In genomic region chr20:309306-309840, GRCh38 we compare ENCODE assay signal across 9 cellular contexts. TPM values are rescaled to one million over a fixed set of nuclear protein-coding genes. Genes with fewer than 3 reads are reported as not detected.
A peak's percentile ranks its signal among the peaks of the same experiment; 100 is the strongest.
DNase-seq lines count a peak whose midpoint lies in the region; ATAC-seq and TF ChIP-seq lines count a peak whose summit lies in the region.
"Had no signal": no experiment of that assay in that cellular context is flagged by ENCODE, and none has a peak within 500 bp of the region (broad histone marks: within the 10 kb centered on the region; RNA-seq: fewer than 3 reads in every experiment).

No MANE protein-coding gene starts in this region.

- WGBS in liver: 43% methylated on average over 6 of the region's 6 CpGs

- intact Hi-C loops in activated naive CD4-positive, alpha-beta T cell treated with anti-CD3 and anti-CD28 coated beads for 36 hours (cut with micrococcal nuclease): loop anchor here (1.0 kb wide), 1 partner anchor 11 kb away; no protein-coding TSS in a partner anchor

- TF ChIP-seq RAD21 in liver (IDR thresholded peaks at IDR 0.05): peak in 1 of 2 donors; percentile 39

- CTCF ChIA-PET in activated naive CD4-positive, alpha-beta T cell treated with anti-CD3 and anti-CD28 coated beads for 36 hours (lab: Charles Lee): interaction anchor here (1.3 kb wide), 1 partner anchor 11 kb away, joined by 5 read pairs; no protein-coding TSS in a partner anchor

- H3K9ac ChIP-seq in liver (ENCODE audit: low read depth in 1 of 2, low read length in 2 of 2): peak overlapping the region; percentile 16 to 20

- H3K4me3 Mint-ChIP-seq in activated naive CD4-positive, alpha-beta T cell treated with anti-CD3 and anti-CD28 coated beads for 36 hours: peak overlapping the region; percentile 23
- H3K4me3 Mint-ChIP-seq in type B pancreatic cell: peak overlapping the region; percentile 89

- H3K4me1 Mint-ChIP-seq in activated naive CD4-positive, alpha-beta T cell treated with anti-CD3 and anti-CD28 coated beads for 36 hours (ENCODE audit: low read depth): peaks cover 11% of the 10 kb centered on the region
- H3K4me1 Mint-ChIP-seq in type B pancreatic cell (ENCODE audit: unreplicated experiment): peaks cover 19% of the 10 kb centered on the region

- no peak for TF ChIP-seq CTCF in liver (IDR thresholded peaks at IDR 0.05; ENCODE audit: low read depth, low read length, missing input control)
- TF ChIP-seq CTCF in type B pancreatic cell (conservative IDR thresholded peaks at IDR 0.05): no peak

- H3K36me3 Mint-ChIP-seq in activated naive CD4-positive, alpha-beta T cell treated with anti-CD3 and anti-CD28 coated beads for 36 hours (ENCODE audit: low read depth): no peaks in the 10 kb centered on the region
- H3K36me3 Mint-ChIP-seq in type B pancreatic cell: no peaks in the 10 kb centered on the region

- DNase-seq in activated naive CD4-positive, alpha-beta T cell treated with anti-CD3 and anti-CD28 coated beads for 36 hours: no peak
- no peak for DNase-seq in activated naive CD4-positive, alpha-beta T cell (lab: John Stamatoyannopoulos, UW)
- peak; percentile 48 for DNase-seq in amniotic epithelial cell (ENCODE audit: low read depth)
- no peak for DNase-seq in type B pancreatic cell (ENCODE audit: extremely low spot score, unreplicated experiment)
- DNase-seq in NCI-H446 treated with DMSO at 0.1 percent for 48 hours (lab: John Stamatoyannopoulos, UW): no peak
- no peak for DNase-seq in kidney tubule cell (ENCODE audit: low spot score)

- no peak overlapping the region for H3K4me3 ChIP-seq in liver (ENCODE audit: low read depth in 1 of 3, low read length in 3 of 3)

- no peaks in the 10 kb centered on the region for H3K9me3 Mint-ChIP-seq in activated naive CD4-positive, alpha-beta T cell treated with anti-CD3 and anti-CD28 coated beads for 36 hours
- no peaks in the 10 kb centered on the region for H3K9me3 Mint-ChIP-seq in type B pancreatic cell

- no peaks in the 10 kb centered on the region for H3K27me3 ChIP-seq in liver (ENCODE audit: control insufficient read depth in 4 of 4, insufficient read depth in 4 of 4, low read length in 3 of 4)

- no peak for ATAC-seq in GM21367 (IDR thresholded peaks at IDR 0.05; ENCODE audit: unreplicated experiment)

- no peaks in the 10 kb centered on the region for H3K36me3 ChIP-seq in liver (ENCODE audit: control insufficient read depth in 4 of 4, insufficient read depth in 3 of 4, low read depth in 1 of 4, low read length in 3 of 4)

- no peaks in the 10 kb centered on the region for H3K4me1 ChIP-seq in liver (ENCODE audit: control insufficient read depth in 4 of 4, insufficient read depth in 4 of 4, low read length in 3 of 4)

- no peak overlapping the region for H3K27ac Mint-ChIP-seq in activated naive CD4-positive, alpha-beta T cell treated with anti-CD3 and anti-CD28 coated beads for 36 hours
- H3K27ac Mint-ChIP-seq in type B pancreatic cell: peak overlapping the region; percentile 86

- no peaks in the 10 kb centered on the region for H3K27me3 Mint-ChIP-seq in activated naive CD4-positive, alpha-beta T cell treated with anti-CD3 and anti-CD28 coated beads for 36 hours (ENCODE audit: low read depth)
- no peaks in the 10 kb centered on the region for H3K27me3 Mint-ChIP-seq in type B pancreatic cell

- H3K9me3 ChIP-seq in liver (ENCODE audit: control insufficient read depth in 4 of 4, low read length in 3 of 4): no peaks in the 10 kb centered on the region

- H3K27ac ChIP-seq in liver (ENCODE audit: low read depth in 1 of 2, low read length in 2 of 2): peak overlapping the region; percentile 79 to 83

TF ChIP-seq in liver, 16 proteins besides CTCF, POLR2A, EP300 and RAD21:
- TF ChIP-seq GABPA (IDR thresholded peaks at IDR 0.05 in 1 of 2, conservative IDR thresholded peaks at IDR 0.05 in 1 of 2): no peak
- no peak for TF ChIP-seq RXRA (IDR thresholded peaks at IDR 0.05)
- no peak for TF ChIP-seq JUND (IDR thresholded peaks at IDR 0.05)
- no peak for TF ChIP-seq HNF4A (conservative IDR thresholded peaks at IDR 0.05)
- no peak for TF ChIP-seq MAX (IDR thresholded peaks at IDR 0.05)
- TF ChIP-seq, protein P1, sequence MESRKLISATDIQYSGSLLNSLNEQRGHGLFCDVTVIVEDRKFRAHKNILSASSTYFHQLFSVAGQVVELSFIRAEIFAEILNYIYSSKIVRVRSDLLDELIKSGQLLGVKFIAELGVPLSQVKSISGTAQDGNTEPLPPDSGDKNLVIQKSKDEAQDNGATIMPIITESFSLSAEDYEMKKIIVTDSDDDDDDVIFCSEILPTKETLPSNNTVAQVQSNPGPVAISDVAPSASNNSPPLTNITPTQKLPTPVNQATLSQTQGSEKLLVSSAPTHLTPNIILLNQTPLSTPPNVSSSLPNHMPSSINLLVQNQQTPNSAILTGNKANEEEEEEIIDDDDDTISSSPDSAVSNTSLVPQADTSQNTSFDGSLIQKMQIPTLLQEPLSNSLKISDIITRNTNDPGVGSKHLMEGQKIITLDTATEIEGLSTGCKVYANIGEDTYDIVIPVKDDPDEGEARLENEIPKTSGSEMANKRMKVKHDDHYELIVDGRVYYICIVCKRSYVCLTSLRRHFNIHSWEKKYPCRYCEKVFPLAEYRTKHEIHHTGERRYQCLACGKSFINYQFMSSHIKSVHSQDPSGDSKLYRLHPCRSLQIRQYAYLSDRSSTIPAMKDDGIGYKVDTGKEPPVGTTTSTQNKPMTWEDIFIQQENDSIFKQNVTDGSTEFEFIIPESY (IDR thresholded peaks at IDR 0.05): no peak
- TF ChIP-seq EGR1 (IDR thresholded peaks at IDR 0.05; ENCODE audit: low read depth in 2 of 2): no peak
- TF ChIP-seq SP1 (IDR thresholded peaks at IDR 0.05): no peak
- TF ChIP-seq ATF3 (IDR thresholded peaks at IDR 0.05): no peak
- no peak for TF ChIP-seq TAF1 (conservative IDR thresholded peaks at IDR 0.05)
- TF ChIP-seq REST (IDR thresholded peaks at IDR 0.05): no peak
- no peak for TF ChIP-seq NR2F2 (IDR thresholded peaks at IDR 0.05)
- TF ChIP-seq FOXA1 (IDR thresholded peaks at IDR 0.05): no peak
- TF ChIP-seq FOXA2 (IDR thresholded peaks at IDR 0.05): no peak
- TF ChIP-seq YY1 (IDR thresholded peaks at IDR 0.05): no peak
- TF ChIP-seq HNF4G (IDR thresholded peaks at IDR 0.05): no peak

RNA-seq across cellular contexts. Expression of gene ZCCHC3, which starts 12.0 kb away (rescaled TPM):
- total RNA-seq in activated naive CD4-positive, alpha-beta T cell treated with anti-CD3 and anti-CD28 coated beads for 36 hours: 10 to 100 TPM; 13.6 to 15.6 TPM
- total RNA-seq in liver (10 to 100 TPM in 1 of 2 donors, 1 to 10 TPM in 1; 6.2 to 22.1 TPM), type B pancreatic cell (ENCODE audit: low replicate concordance) (28.9 and 40.5 TPM in 2 replicates)
- 1 to 10 TPM; 2.4 to 5.0 TPM for polyA plus RNA-seq in liver

RNA-seq across cellular contexts. Expression of gene SOX12, which starts 16.0 kb away (rescaled TPM):
- 1 to 10 TPM; 6.0 to 6.4 TPM for total RNA-seq in activated naive CD4-positive, alpha-beta T cell treated with anti-CD3 and anti-CD28 coated beads for 36 hours
- total RNA-seq in liver (1 to 10 TPM in 1 of 2 donors, under 1 TPM in 1; 0.67 to 4.2 TPM), type B pancreatic cell (ENCODE audit: low replicate concordance) (9.9 and 52.7 TPM in 2 replicates)
- polyA plus RNA-seq in liver: 1 to 10 TPM; 1.3 to 2.0 TPM

RNA-seq across cellular contexts. Expression of gene C20orf96, which starts 18.8 kb away (rescaled TPM):
- 1 to 10 TPM; 5.1 to 6.8 TPM for total RNA-seq in activated naive CD4-positive, alpha-beta T cell treated with anti-CD3 and anti-CD28 coated beads for 36 hours
- 1 to 10 TPM; 1.2 to 2.2 TPM for total RNA-seq in liver
- polyA plus RNA-seq in liver: 1 to 10 TPM in 1 of 2 donors, under 1 TPM in 1; 0.70 to 2.6 TPM
- total RNA-seq in type B pancreatic cell (ENCODE audit: low replicate concordance): 12.6 and 27.0 TPM in 2 replicates

RNA-seq across cellular contexts. Expression of gene NRSN2, which starts 37.5 kb away (rescaled TPM):
- total RNA-seq in activated naive CD4-positive, alpha-beta T cell treated with anti-CD3 and anti-CD28 coated beads for 36 hours: 1 to 10 TPM; 3.9 to 4.2 TPM
- total RNA-seq in liver: 10 to 100 TPM in 1 of 2 donors, 1 to 10 TPM in 1; 1.9 to 12.0 TPM
- polyA plus RNA-seq in liver: 1 to 10 TPM; 3.5 to 6.0 TPM
- total RNA-seq in type B pancreatic cell (ENCODE audit: low replicate concordance): 33.8 and 43.0 TPM in 2 replicates

RNA-seq across cellular contexts. Expression of gene DEFB132, which starts 51.8 kb away (rescaled TPM):
- not detected for total RNA-seq in activated naive CD4-positive, alpha-beta T cell treated with anti-CD3 and anti-CD28 coated beads for 36 hours
- total RNA-seq in liver: under 1 TPM in 1 of 2 donors, not detected in 1; 0.08 TPM
- polyA plus RNA-seq in liver: under 1 TPM in 1 of 2 donors, not detected in 1; 0.08 TPM
- not detected in 2 replicates for total RNA-seq in type B pancreatic cell (ENCODE audit: low replicate concordance)
- total RNA-seq: T-helper 2 cell treated with Interferon-gamma antibody and Interleukin-4, amounts not matched to agents 100 ng/mL and 5 ng/mL, for 36 hours had no signal
